2 cellular contexts compared by ENCODE assay signal in the genomic region with DNA sequence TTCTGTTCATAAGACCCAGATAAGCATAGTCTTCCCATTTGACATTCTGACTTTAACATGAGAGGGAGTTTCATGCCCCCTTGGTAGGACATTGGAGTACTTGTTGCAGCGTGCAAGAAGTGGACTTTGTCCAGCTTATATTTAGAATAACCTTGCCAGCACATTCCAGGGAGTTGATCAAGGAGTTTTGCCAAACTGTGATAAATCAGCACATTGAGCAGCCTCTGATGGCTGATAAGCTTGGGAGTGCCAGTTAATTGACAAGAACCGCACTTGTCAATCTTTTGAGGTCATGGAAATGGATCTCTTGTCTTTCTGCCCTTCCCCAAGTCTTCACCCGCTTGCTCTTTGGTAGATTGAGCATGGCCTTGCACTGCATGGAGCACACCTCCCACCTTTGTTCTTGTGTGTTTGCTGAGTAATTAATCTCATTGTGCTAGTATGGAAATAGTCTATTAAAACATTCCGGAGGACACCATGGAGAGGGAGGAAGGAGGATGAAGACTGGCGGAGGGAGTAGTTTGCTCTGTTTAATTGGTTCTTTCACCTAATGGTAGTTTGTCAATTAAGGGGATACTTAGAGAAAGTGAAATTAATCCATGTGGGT.
TF ChIP-seq lines count a peak whose summit lies in the region.

No MANE protein-coding gene starts in this region.

TF ChIP-seq in liver, 16 proteins besides CTCF, POLR2A, EP300 and RAD21 (continued from another document):
- TF ChIP-seq FOXA1 (IDR thresholded peaks at IDR 0.05): no peak
- no peak for TF ChIP-seq JUND (IDR thresholded peaks at IDR 0.05)
- TF ChIP-seq YY1 (IDR thresholded peaks at IDR 0.05): no peak
- TF ChIP-seq ATF3 (IDR thresholded peaks at IDR 0.05): no peak
- TF ChIP-seq ZBTB33 (IDR thresholded peaks at IDR 0.05): no peak
- no peak for TF ChIP-seq RXRA (IDR thresholded peaks at IDR 0.05)
- TF ChIP-seq NR2F2 (IDR thresholded peaks at IDR 0.05): no peak
- TF ChIP-seq HNF4A (conservative IDR thresholded peaks at IDR 0.05): peak in 1 of 2 donors; percentile 20
TF ChIP-seq in liver: peak in this region for 2.

TF ChIP-seq in HepG2, 621 proteins besides CTCF, POLR2A, EP300 and RAD21 (continued from another document):
- TF ChIP-seq, protein P1, sequence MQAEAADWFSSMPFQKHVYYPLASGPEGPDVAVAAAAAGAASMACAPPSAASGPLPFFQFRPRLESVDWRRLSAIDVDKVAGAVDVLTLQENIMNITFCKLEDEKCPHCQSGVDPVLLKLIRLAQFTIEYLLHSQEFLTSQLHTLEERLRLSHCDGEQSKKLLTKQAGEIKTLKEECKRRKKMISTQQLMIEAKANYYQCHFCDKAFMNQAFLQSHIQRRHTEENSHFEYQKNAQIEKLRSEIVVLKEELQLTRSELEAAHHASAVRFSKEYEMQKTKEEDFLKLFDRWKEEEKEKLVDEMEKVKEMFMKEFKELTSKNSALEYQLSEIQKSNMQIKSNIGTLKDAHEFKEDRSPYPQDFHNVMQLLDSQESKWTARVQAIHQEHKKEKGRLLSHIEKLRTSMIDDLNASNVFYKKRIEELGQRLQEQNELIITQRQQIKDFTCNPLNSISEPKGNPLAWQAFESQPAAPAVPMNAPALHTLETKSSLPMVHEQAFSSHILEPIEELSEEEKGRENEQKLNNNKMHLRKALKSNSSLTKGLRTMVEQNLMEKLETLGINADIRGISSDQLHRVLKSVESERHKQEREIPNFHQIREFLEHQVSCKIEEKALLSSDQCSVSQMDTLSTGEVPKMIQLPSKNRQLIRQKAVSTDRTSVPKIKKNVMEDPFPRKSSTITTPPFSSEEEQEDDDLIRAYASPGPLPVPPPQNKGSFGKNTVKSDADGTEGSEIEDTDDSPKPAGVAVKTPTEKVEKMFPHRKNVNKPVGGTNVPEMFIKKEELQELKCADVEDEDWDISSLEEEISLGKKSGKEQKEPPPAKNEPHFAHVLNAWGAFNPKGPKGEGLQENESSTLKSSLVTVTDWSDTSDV (CRISPR knock-in tag; IDR thresholded peaks at IDR 0.05): no peak
- TF ChIP-seq ZNF138 (CRISPR knock-in tag; IDR thresholded peaks at IDR 0.05; ENCODE audit: low read depth): no peak
- TF ChIP-seq KLF11 (CRISPR knock-in tag; IDR thresholded peaks at IDR 0.05): no peak
- TF ChIP-seq ZNF775 (CRISPR knock-in tag; IDR thresholded peaks at IDR 0.05; ENCODE audit: borderline replicate concordance): no peak
- no peak for TF ChIP-seq AGO2 (optimal IDR thresholded peaks at IDR 0.05; ENCODE audit: low read depth, low read length)
- TF ChIP-seq FOSL2 (CRISPR knock-in tag; IDR thresholded peaks at IDR 0.05): no peak
- no peak for TF ChIP-seq ZNF331 (CRISPR knock-in tag; IDR thresholded peaks at IDR 0.05)
- no peak for TF ChIP-seq SRF (IDR thresholded peaks at IDR 0.05; ENCODE audit: low read depth, low read length)
- TF ChIP-seq ARID3A (IDR thresholded peaks at IDR 0.05; ENCODE audit: low read depth, low read length): no peak
- TF ChIP-seq ZNF468 (CRISPR knock-in tag; IDR thresholded peaks at IDR 0.05): no peak
- no peak for TF ChIP-seq MAF1 (CRISPR knock-in tag; IDR thresholded peaks at IDR 0.05; ENCODE audit: borderline replicate concordance)
